20 cellular contexts compared by ENCODE assay signal in genomic region chr10:14322531-14322930, GRCh38. TPM values are rescaled to one million over a fixed set of nuclear protein-coding genes. Genes with fewer than 3 reads are reported as not detected.
A peak's percentile ranks its signal among the peaks of the same experiment; 100 is the strongest.
DNase-seq lines count a peak whose midpoint lies in the region; FAIRE-seq and TF ChIP-seq lines count a peak whose summit lies in the region.
"Had no signal": no experiment of that assay in that cellular context is flagged by ENCODE, and none has a peak within 500 bp of the region (broad histone marks: within the 10 kb centered on the region; RNA-seq: fewer than 3 reads in every experiment).

No MANE protein-coding gene starts in this region.

- H3K9me3 Mint-ChIP-seq in astrocyte (ENCODE audit: unreplicated experiment), result peaks cover 3% of the 10 kb centered on the region
- H3K9me3 Mint-ChIP-seq: CD8-positive, alpha-beta T cell had no signal

- no peak overlapping the region for H3K27ac ChIP-seq in astrocyte (ENCODE audit: low read depth, low read length)
- H3K27ac ChIP-seq: BLaER1, C4-2B, GM23248 had no signal

- TF ChIP-seq CTCF in astrocyte (IDR thresholded peaks at IDR 0.05; ENCODE audit: insufficient read depth, low read depth, low read length), result no peak

- peak overlapping the region; percentile 5 for H3K4me3 Mint-ChIP-seq in astrocyte (ENCODE audit: unreplicated experiment)
- H3K4me3 Mint-ChIP-seq: B cell; CD4-positive, CD25-positive, alpha-beta regulatory T cell; CD8-positive, alpha-beta T cell had no signal

- no peaks in the 10 kb centered on the region for H3K4me1 ChIP-seq in astrocyte (ENCODE audit: insufficient read depth, low read length)
- H3K4me1 ChIP-seq: Caco-2 had no signal

- H3K9me3 ChIP-seq in astrocyte (ENCODE audit: insufficient read depth, low read depth, low read length), result no peaks in the 10 kb centered on the region
- H3K9me3 ChIP-seq: BLaER1, Caco-2 had no signal

- FAIRE-seq in astrocyte (lab: Jason Lieb, UNC), result no peak
- FAIRE-seq: G401.6, GM12892, H1 had no signal

- no peaks in the 10 kb centered on the region for H3K4me1 Mint-ChIP-seq in astrocyte (ENCODE audit: low read depth, unreplicated experiment)
- H3K4me1 Mint-ChIP-seq: B cell had no signal

- H4K20me1 ChIP-seq in astrocyte (ENCODE audit: insufficient read depth, low read length), result no peaks in the 10 kb centered on the region
- H4K20me1 ChIP-seq: BLaER1 had no signal

- H3K27me3 Mint-ChIP-seq in astrocyte (ENCODE audit: low read depth, unreplicated experiment), result peaks cover 17% of the 10 kb centered on the region

- H3K27ac Mint-ChIP-seq in astrocyte (ENCODE audit: unreplicated experiment), result no peak overlapping the region
- H3K27ac Mint-ChIP-seq: B cell; CD4-positive, CD25-positive, alpha-beta regulatory T cell; CD8-positive, alpha-beta T cell had no signal

- H3K36me3 Mint-ChIP-seq in astrocyte (ENCODE audit: low read depth, unreplicated experiment), result no peaks in the 10 kb centered on the region
- H3K36me3 Mint-ChIP-seq: CD8-positive, alpha-beta T cell had no signal

- no peak overlapping the region for H3K4me3 ChIP-seq in astrocyte (ENCODE audit: insufficient read depth, low read depth, low read length)
- H3K4me3 ChIP-seq: BLaER1, GM23248 had no signal

- H2AFZ ChIP-seq in astrocyte (ENCODE audit: low read depth, low read length), result no peak overlapping the region
- H2AFZ ChIP-seq: GM23248 had no signal

- DNase-seq in NCI-H446 treated with DMSO at 0.1 percent for 48 hours (lab: John Stamatoyannopoulos, UW), result peak; percentile 54
- DNase-seq in astrocyte (ENCODE audit: low read depth), result no peak
- peak; percentile 54 for DNase-seq in fibroblast of peridontal ligament (ENCODE audit: extremely low read depth)
- DNase-seq in NCI-H2107 (lab: John Stamatoyannopoulos, UW), result no peak
- no peak for DNase-seq in NCI-H748 treated with DMSO at 0.1 percent for 48 hours (lab: John Stamatoyannopoulos, UW)
- DNase-seq in activated gamma-delta T cell (lab: John Stamatoyannopoulos, UW), result no peak
- DNase-seq: Caco-2; CD4-positive, CD25-positive, alpha-beta regulatory T cell; CD8-positive, alpha-beta T cell; DMS153; DND-41; GM23248; H7; HCEC 1CT had no signal

- no peak overlapping the region for H3K9ac ChIP-seq in astrocyte (ENCODE audit: low read length)
- H3K9ac ChIP-seq: BLaER1, GM23248 had no signal

- H3K36me3 ChIP-seq in astrocyte (ENCODE audit: insufficient read depth, low read length), result no peaks in the 10 kb centered on the region
- H3K36me3 ChIP-seq: BLaER1 had no signal

- no peaks in the 10 kb centered on the region for H3K79me2 ChIP-seq in astrocyte (ENCODE audit: insufficient read depth, low read length)

- H3K27me3 ChIP-seq in astrocyte (ENCODE audit: insufficient read depth, low read length), result peaks cover 9% of the 10 kb centered on the region
- H3K27me3 ChIP-seq: BLaER1 had no signal

- no peak overlapping the region for H3K4me2 ChIP-seq in astrocyte (ENCODE audit: low read length)
- H3K4me2 ChIP-seq: BLaER1 had no signal

RNA-seq across cellular contexts. Expression of gene FRMD4A, which starts 8.2 kb away (rescaled TPM):
- total RNA-seq in astrocyte, result 59.0 and 82.5 TPM in 2 replicates

Comparison
In these comparisons a context has a peak if more than half of its experiments do, and no peak if none do; other contexts are left out.
1. DNase-seq: peak in NCI-H446 treated with DMSO at 0.1 percent for 48 hours (single experiment) and fibroblast of peridontal ligament (single experiment); none in astrocyte (single experiment), NCI-H2107 (single experiment), NCI-H748 treated with DMSO at 0.1 percent for 48 hours (single experiment) and activated gamma-delta T cell (single experiment).